18 cellular contexts compared by ENCODE assay signal in the genomic region with DNA sequence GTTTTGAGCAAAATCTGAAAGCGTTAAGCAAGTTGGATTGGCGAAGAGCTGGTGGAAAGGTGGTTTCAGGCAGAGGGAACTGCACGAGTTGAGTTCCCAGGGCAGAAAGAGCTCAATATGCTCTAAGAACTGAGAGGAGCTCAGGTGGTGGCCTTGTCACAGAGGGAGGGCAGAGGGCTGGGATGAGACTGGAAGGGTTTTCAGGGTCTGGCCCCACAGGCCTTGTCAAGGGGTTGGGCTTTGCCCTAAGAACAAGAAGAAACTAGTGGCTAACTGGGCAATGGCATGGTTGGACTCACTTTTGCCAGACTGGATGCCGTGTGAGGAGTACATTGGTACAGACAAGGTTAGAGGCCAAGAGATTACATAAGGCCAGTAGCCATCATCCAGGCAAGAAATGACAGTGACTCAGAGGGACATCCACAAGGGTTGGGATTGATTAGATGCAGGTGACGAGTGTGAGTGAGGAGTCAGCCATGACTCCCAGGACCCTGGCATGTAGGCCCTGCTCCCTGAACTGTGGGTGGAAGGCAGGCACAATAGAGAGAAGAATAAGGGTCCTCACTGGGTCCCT.
"Had no signal": no experiment of that assay in that cellular context is flagged by ENCODE, and none has a peak within 500 bp of the region (broad histone marks: within the 10 kb centered on the region; RNA-seq: fewer than 3 reads in every experiment).

No MANE protein-coding gene starts in this region.

- H3K4me3 ChIP-seq: adrenal gland, pancreas, sigmoid colon, testis, upper lobe of left lung had no signal

- DNase-seq: activated CD4-positive, alpha-beta T cell treated with anti-CD3 and anti-CD28 coated beads, Interleukin-2, amount 10 ng/mL, durations not matched to agents 7 days and 5 days; activated CD4-positive, CD25-positive, alpha-beta regulatory T cell; activated CD8-positive, alpha-beta memory T cell treated with anti-CD3 and anti-CD28 coated beads, Interleukin-2, amount 50 U/mL, for 4 hours; activated effector memory CD4-positive, alpha-beta T cell treated with anti-CD3 and anti-CD28 coated beads, Interleukin-2, amount 50 U/mL, for 16 hours; activated naive CD4-positive, alpha-beta T cell treated with anti-CD3 and anti-CD28 coated beads, Interleukin-2, amount 50 U/mL, for 16 hours; activated T-cell treated with anti-CD3 and anti-CD28 coated beads, Interleukin-2, amount 50 U/mL, for 4 hours; adrenal gland; effector memory CD8-positive, alpha-beta T cell; foreskin melanocyte; kidney glomerular epithelial cell; naive thymus-derived CD4-positive, alpha-beta T cell; pancreas; sigmoid colon; stimulated activated CD4-positive, alpha-beta T cell treated with anti-CD3 and anti-CD28 coated beads, Interleukin-4, amount 100 ng/mL, for 24 hours; testis; upper lobe of left lung had no signal

- H3K9me3 Mint-ChIP-seq: activated CD4-positive, alpha-beta T cell treated with anti-CD3 and anti-CD28 coated beads, Interleukin-2, amount 10 ng/mL, durations not matched to agents 7 days and 5 days; activated T-cell treated with anti-CD3 and anti-CD28 coated beads, Interleukin-2, amount 50 U/mL, for 4 hours; dendritic cell treated with granulocyte-macrophage colony-stimulating factor and Interleukin-4, amounts not matched to agents 40 ng/mL and 50 ng/mL, for 4 days; stimulated activated effector memory CD8-positive, alpha-beta T cell treated with anti-CD3 and anti-CD28 coated beads, Interleukin-12 subunit alpha, Interleukin-12 subunit beta, amount 100 ng/mL, for 72 hours had no signal

- H3K36me3 ChIP-seq: adrenal gland, pancreas, sigmoid colon, upper lobe of left lung had no signal

- ATAC-seq: activated T-cell treated with anti-CD3 and anti-CD28 coated beads, Interleukin-2, amount 50 U/mL, for 4 hours; effector memory CD8-positive, alpha-beta T cell; naive thymus-derived CD4-positive, alpha-beta T cell; pancreas; stimulated activated effector memory CD8-positive, alpha-beta T cell treated with anti-CD3 and anti-CD28 coated beads, Interleukin-12 subunit alpha, Interleukin-12 subunit beta, amount 100 ng/mL, for 72 hours had no signal

- H3K27me3 Mint-ChIP-seq: dendritic cell treated with granulocyte-macrophage colony-stimulating factor and Interleukin-4, amounts not matched to agents 40 ng/mL and 50 ng/mL, for 4 days had no signal

- H3K4me1 ChIP-seq: adrenal gland, pancreas, sigmoid colon, testis, upper lobe of left lung had no signal

- H3K27me3 ChIP-seq: adrenal gland, pancreas, sigmoid colon, testis, upper lobe of left lung had no signal

- H3K36me3 Mint-ChIP-seq: naive thymus-derived CD4-positive, alpha-beta T cell; stimulated activated effector memory CD8-positive, alpha-beta T cell treated with anti-CD3 and anti-CD28 coated beads, Interleukin-12 subunit alpha, Interleukin-12 subunit beta, amount 100 ng/mL, for 72 hours had no signal

- H3K4me3 Mint-ChIP-seq: activated CD4-positive, alpha-beta T cell treated with anti-CD3 and anti-CD28 coated beads, Interleukin-2, amount 10 ng/mL, durations not matched to agents 7 days and 5 days; activated T-cell treated with anti-CD3 and anti-CD28 coated beads, Interleukin-2, amount 50 U/mL, for 4 hours; dendritic cell treated with granulocyte-macrophage colony-stimulating factor and Interleukin-4, amounts not matched to agents 40 ng/mL and 50 ng/mL, for 4 days; effector memory CD8-positive, alpha-beta T cell; naive thymus-derived CD4-positive, alpha-beta T cell; stimulated activated effector memory CD8-positive, alpha-beta T cell treated with anti-CD3 and anti-CD28 coated beads, Interleukin-12 subunit alpha, Interleukin-12 subunit beta, amount 100 ng/mL, for 72 hours had no signal

- H3K27ac Mint-ChIP-seq: activated CD4-positive, alpha-beta T cell treated with anti-CD3 and anti-CD28 coated beads, Interleukin-2, amount 10 ng/mL, durations not matched to agents 7 days and 5 days; dendritic cell treated with granulocyte-macrophage colony-stimulating factor and Interleukin-4, amounts not matched to agents 40 ng/mL and 50 ng/mL, for 4 days; effector memory CD8-positive, alpha-beta T cell; naive thymus-derived CD4-positive, alpha-beta T cell; stimulated activated effector memory CD8-positive, alpha-beta T cell treated with anti-CD3 and anti-CD28 coated beads, Interleukin-12 subunit alpha, Interleukin-12 subunit beta, amount 100 ng/mL, for 72 hours had no signal

- H3K9me3 ChIP-seq: adrenal gland, pancreas, testis, upper lobe of left lung had no signal

- H3K4me1 Mint-ChIP-seq: activated CD4-positive, alpha-beta T cell treated with anti-CD3 and anti-CD28 coated beads, Interleukin-2, amount 10 ng/mL, durations not matched to agents 7 days and 5 days; naive thymus-derived CD4-positive, alpha-beta T cell; stimulated activated effector memory CD8-positive, alpha-beta T cell treated with anti-CD3 and anti-CD28 coated beads, Interleukin-12 subunit alpha, Interleukin-12 subunit beta, amount 100 ng/mL, for 72 hours had no signal

- H3K27ac ChIP-seq: adrenal gland, pancreas, sigmoid colon, testis, upper lobe of left lung had no signal
